8 cellular contexts compared by ENCODE assay signal in the genomic region with DNA sequence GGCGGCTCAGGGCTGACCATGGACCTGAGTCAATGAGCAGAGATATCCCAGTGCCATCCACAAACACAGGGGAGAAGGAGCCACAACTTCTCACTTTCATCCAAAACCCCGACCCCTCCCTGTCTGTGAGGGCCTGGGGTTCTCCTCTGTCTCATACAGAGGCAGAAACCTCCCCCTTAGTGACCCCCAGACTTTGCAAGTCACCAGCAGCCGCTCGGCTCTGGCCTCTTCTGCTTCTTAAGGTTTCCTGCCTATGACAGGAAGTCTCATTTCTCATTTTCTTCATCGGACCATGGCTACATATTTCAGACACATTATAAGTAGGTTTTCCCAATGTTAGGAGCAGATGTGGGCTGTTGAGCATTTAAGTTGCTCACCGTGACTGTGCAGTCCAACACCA. TPM values are rescaled to one million over a fixed set of nuclear protein-coding genes. Genes with fewer than 3 reads are reported as not detected.
"Had no signal": no experiment of that assay in that cellular context is flagged by ENCODE, and none has a peak within 500 bp of the region (broad histone marks: within the 10 kb centered on the region; RNA-seq: fewer than 3 reads in every experiment).

No MANE protein-coding gene starts in this region.

RNA-seq across cellular contexts. Expression of gene LILRB1, which starts 12.7 kb away (rescaled TPM):
- total RNA-seq: activated CD4-positive, alpha-beta memory T cell treated with anti-CD3 and anti-CD28 coated beads for 36 hours; bronchial epithelial cell; K562; M059J; NCI-H460; PC-3; SK-MEL-5 had no signal
- polyA plus RNA-seq: K562 had no signal

RNA-seq across cellular contexts. Expression of gene LILRB4, which starts 19.9 kb away (rescaled TPM):
- total RNA-seq: activated CD4-positive, alpha-beta memory T cell treated with anti-CD3 and anti-CD28 coated beads for 36 hours; bronchial epithelial cell; K562; M059J; NCI-H460; PC-3; SK-MEL-5 had no signal
- polyA plus RNA-seq: K562 had no signal

RNA-seq across cellular contexts. Expression of gene LILRA1, which starts 49.5 kb away (rescaled TPM):
- total RNA-seq: activated CD4-positive, alpha-beta memory T cell treated with anti-CD3 and anti-CD28 coated beads for 36 hours; bronchial epithelial cell; K562; M059J; NCI-H460; PC-3; Peyer's patch; SK-MEL-5 had no signal
- polyA plus RNA-seq: K562 had no signal
